Comparison of ENCODE assay signal across 3 cellular contexts in genomic region chr16:20271893-20272292, GRCh38.
A peak's percentile ranks its signal among the peaks of the same experiment; 100 is the strongest.
TF ChIP-seq lines count a peak whose summit lies in the region.

No MANE protein-coding gene starts in this region.

TF ChIP-seq in A549, 52 proteins besides CTCF, POLR2A, EP300 and RAD21:
- TF ChIP-seq, protein P1, sequence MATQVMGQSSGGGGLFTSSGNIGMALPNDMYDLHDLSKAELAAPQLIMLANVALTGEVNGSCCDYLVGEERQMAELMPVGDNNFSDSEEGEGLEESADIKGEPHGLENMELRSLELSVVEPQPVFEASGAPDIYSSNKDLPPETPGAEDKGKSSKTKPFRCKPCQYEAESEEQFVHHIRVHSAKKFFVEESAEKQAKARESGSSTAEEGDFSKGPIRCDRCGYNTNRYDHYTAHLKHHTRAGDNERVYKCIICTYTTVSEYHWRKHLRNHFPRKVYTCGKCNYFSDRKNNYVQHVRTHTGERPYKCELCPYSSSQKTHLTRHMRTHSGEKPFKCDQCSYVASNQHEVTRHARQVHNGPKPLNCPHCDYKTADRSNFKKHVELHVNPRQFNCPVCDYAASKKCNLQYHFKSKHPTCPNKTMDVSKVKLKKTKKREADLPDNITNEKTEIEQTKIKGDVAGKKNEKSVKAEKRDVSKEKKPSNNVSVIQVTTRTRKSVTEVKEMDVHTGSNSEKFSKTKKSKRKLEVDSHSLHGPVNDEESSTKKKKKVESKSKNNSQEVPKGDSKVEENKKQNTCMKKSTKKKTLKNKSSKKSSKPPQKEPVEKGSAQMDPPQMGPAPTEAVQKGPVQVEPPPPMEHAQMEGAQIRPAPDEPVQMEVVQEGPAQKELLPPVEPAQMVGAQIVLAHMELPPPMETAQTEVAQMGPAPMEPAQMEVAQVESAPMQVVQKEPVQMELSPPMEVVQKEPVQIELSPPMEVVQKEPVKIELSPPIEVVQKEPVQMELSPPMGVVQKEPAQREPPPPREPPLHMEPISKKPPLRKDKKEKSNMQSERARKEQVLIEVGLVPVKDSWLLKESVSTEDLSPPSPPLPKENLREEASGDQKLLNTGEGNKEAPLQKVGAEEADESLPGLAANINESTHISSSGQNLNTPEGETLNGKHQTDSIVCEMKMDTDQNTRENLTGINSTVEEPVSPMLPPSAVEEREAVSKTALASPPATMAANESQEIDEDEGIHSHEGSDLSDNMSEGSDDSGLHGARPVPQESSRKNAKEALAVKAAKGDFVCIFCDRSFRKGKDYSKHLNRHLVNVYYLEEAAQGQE (IDR thresholded peaks at IDR 0.05): peak; percentile 86
- TF ChIP-seq ZFP36 (IDR thresholded peaks at IDR 0.05; ENCODE audit: borderline replicate concordance, partially characterized antibody): no peak

TF ChIP-seq in HCT116, 20 proteins besides CTCF, POLR2A, EP300 and RAD21:
- no peak for TF ChIP-seq POLR2AphosphoS5 (IDR thresholded peaks at IDR 0.05; ENCODE audit: low read depth, low read length)
- TF ChIP-seq, protein P1 (IDR thresholded peaks at IDR 0.05; ENCODE audit: low read depth): peak; percentile 68

TF ChIP-seq in GM12878, 131 proteins besides CTCF, POLR2A, EP300 and RAD21:
- TF ChIP-seq ZBTB33 (IDR thresholded peaks at IDR 0.05): no peak
- no peak for TF ChIP-seq CBFB (IDR thresholded peaks at IDR 0.05; ENCODE audit: low read depth)
- TF ChIP-seq, protein P2, sequence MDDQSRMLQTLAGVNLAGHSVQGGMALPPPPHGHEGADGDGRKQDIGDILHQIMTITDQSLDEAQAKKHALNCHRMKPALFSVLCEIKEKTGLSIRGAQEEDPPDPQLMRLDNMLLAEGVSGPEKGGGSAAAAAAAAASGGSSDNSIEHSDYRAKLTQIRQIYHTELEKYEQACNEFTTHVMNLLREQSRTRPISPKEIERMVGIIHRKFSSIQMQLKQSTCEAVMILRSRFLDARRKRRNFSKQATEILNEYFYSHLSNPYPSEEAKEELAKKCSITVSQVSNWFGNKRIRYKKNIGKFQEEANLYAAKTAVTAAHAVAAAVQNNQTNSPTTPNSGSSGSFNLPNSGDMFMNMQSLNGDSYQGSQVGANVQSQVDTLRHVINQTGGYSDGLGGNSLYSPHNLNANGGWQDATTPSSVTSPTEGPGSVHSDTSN (IDR thresholded peaks at IDR 0.05; ENCODE audit: insufficient replicate concordance, low read depth, low read length): no peak
- TF ChIP-seq TCF12 (IDR thresholded peaks at IDR 0.05; ENCODE audit: low read depth, low read length): no peak
- TF ChIP-seq CBX5 (IDR thresholded peaks at IDR 0.05; ENCODE audit: low read depth): no peak
- TF ChIP-seq, protein P1 (IDR thresholded peaks at IDR 0.05; ENCODE audit: low read depth, low read length): peak; percentile 77
- no peak for TF ChIP-seq CREB1 (IDR thresholded peaks at IDR 0.05; ENCODE audit: low read depth)
- no peak for TF ChIP-seq HDGF (IDR thresholded peaks at IDR 0.05)
TF ChIP-seq in GM12878: peak in this region for 1.
